Comparison of ENCODE assay signal across 22 cellular contexts in the genomic region with DNA sequence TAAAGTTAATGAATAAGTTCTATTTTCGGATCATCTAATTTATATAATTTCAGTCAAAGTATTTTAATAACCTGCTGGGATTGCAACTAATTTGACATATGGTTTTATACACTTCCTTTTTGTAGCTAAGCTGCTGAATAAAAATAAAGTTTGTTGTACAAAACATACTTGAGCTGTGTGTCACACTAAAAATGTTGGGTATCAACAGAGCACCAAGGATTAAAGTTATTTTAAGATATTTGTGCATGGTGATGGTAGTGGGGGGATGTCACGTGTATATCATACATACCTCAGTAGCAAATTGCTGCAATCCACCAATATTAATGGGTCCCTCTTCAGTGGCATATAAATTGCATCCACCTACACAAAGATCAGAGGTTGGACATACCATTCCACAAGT.
"Had no signal": no experiment of that assay in that cellular context is flagged by ENCODE, and none has a peak within 500 bp of the region (broad histone marks: within the 10 kb centered on the region; RNA-seq: fewer than 3 reads in every experiment).

No MANE protein-coding gene starts in this region.

- H3K27ac Mint-ChIP-seq: activated CD4-positive, alpha-beta memory T cell treated with anti-CD3 and anti-CD28 coated beads, Interleukin-2, amount 10 ng/mL, durations not matched to agents 7 days and 5 days; activated CD4-positive, alpha-beta T cell treated with anti-CD3 and anti-CD28 coated beads, Interleukin-2, amount 10 ng/mL, durations not matched to agents 24 days and 14 days; activated naive CD4-positive, alpha-beta T cell treated with anti-CD3 and anti-CD28 coated beads, Interleukin-2, amount 10 ng/mL, durations not matched to agents 7 days and 5 days; activated T-cell treated with anti-CD3 and anti-CD28 coated beads, Interleukin-2, amount 50 U/mL, for 72 hours; natural killer cell treated with Interleukin-12 subunit alpha and Interleukin-12 subunit beta and Interleukin-15 and Interleukin-18, amount 100 ng/mL, for 72 hours had no signal

- H3K4me1 Mint-ChIP-seq: activated CD4-positive, alpha-beta memory T cell treated with anti-CD3 and anti-CD28 coated beads, Interleukin-2, amount 10 ng/mL, durations not matched to agents 7 days and 5 days; activated CD4-positive, alpha-beta T cell treated with anti-CD3 and anti-CD28 coated beads, Interleukin-2, amount 10 ng/mL, durations not matched to agents 24 days and 14 days; activated naive CD4-positive, alpha-beta T cell treated with anti-CD3 and anti-CD28 coated beads, Interleukin-2, amount 10 ng/mL, durations not matched to agents 7 days and 5 days had no signal

- H3K27me3 Mint-ChIP-seq: activated CD4-positive, alpha-beta memory T cell treated with anti-CD3 and anti-CD28 coated beads, Interleukin-2, amount 10 ng/mL, durations not matched to agents 7 days and 5 days; activated CD4-positive, alpha-beta T cell treated with anti-CD3 and anti-CD28 coated beads, Interleukin-2, amount 10 ng/mL, durations not matched to agents 24 days and 14 days; activated naive CD4-positive, alpha-beta T cell treated with anti-CD3 and anti-CD28 coated beads, Interleukin-2, amount 10 ng/mL, durations not matched to agents 7 days and 5 days; natural killer cell treated with Interleukin-12 subunit alpha and Interleukin-12 subunit beta and Interleukin-15 and Interleukin-18, amount 100 ng/mL, for 72 hours had no signal

- H3K4me3 ChIP-seq: right lobe of liver, smooth muscle cell, testis, vagina had no signal

- DNase-seq: activated CD4-positive, alpha-beta memory T cell treated with anti-CD3 and anti-CD28 coated beads, Interleukin-2, amount 10 ng/mL, durations not matched to agents 7 days and 5 days; activated CD4-positive, alpha-beta T cell treated with anti-CD3 and anti-CD28 coated beads, Interleukin-2, amount 10 ng/mL, durations not matched to agents 24 days and 14 days; activated effector memory CD4-positive, alpha-beta T cell treated with anti-CD3 and anti-CD28 coated beads, Interleukin-2, amount 50 U/mL, for 16 hours; activated naive CD4-positive, alpha-beta T cell treated with anti-CD3 and anti-CD28 coated beads, Interleukin-2, amount 10 ng/mL, durations not matched to agents 7 days and 5 days; activated T-cell treated with anti-CD3 and anti-CD28 coated beads, Interleukin-2, amount 50 U/mL, for 72 hours; anterior cingulate cortex; cortex of kidney; foreskin melanocyte; glutamatergic neuron; hypothalamus; islet precursor cell; left cardiac atrium; midbrain; right lobe of liver; stimulated activated CD4-positive, alpha-beta T cell treated with anti-CD3 and anti-CD28 coated beads, Interleukin-2, amount 100 ng/mL, for 48 hours; stimulated activated naive CD4-positive, alpha-beta T cell; testis; trophoblast cell had no signal

- H3K9me3 ChIP-seq: right lobe of liver, testis, vagina had no signal

- H3K27ac ChIP-seq: epithelial cell of prostate, right lobe of liver, testis, vagina had no signal

- H3K27me3 ChIP-seq: right lobe of liver, testis, vagina had no signal

- H3K9me3 Mint-ChIP-seq: activated CD4-positive, alpha-beta T cell treated with anti-CD3 and anti-CD28 coated beads, Interleukin-2, amount 10 ng/mL, durations not matched to agents 24 days and 14 days had no signal

- H3K4me1 ChIP-seq: right lobe of liver, testis, vagina had no signal

- H3K36me3 ChIP-seq: vagina had no signal

- H3K4me2 ChIP-seq: smooth muscle cell had no signal

- H3K4me3 Mint-ChIP-seq: activated CD4-positive, alpha-beta memory T cell treated with anti-CD3 and anti-CD28 coated beads, Interleukin-2, amount 10 ng/mL, durations not matched to agents 7 days and 5 days; activated CD4-positive, alpha-beta T cell treated with anti-CD3 and anti-CD28 coated beads, Interleukin-2, amount 10 ng/mL, durations not matched to agents 24 days and 14 days; activated naive CD4-positive, alpha-beta T cell treated with anti-CD3 and anti-CD28 coated beads, Interleukin-2, amount 10 ng/mL, durations not matched to agents 7 days and 5 days; activated T-cell treated with anti-CD3 and anti-CD28 coated beads, Interleukin-2, amount 50 U/mL, for 72 hours; natural killer cell treated with Interleukin-12 subunit alpha and Interleukin-12 subunit beta and Interleukin-15 and Interleukin-18, amount 100 ng/mL, for 72 hours had no signal
